In genomic region chr4:119788334-119789266, GRCh38 we compare ENCODE assay signal across 20 cellular contexts.
DNase-seq lines count a peak whose midpoint lies in the region; ATAC-seq and TF ChIP-seq lines count a peak whose summit lies in the region.
"Had no signal": no experiment of that assay in that cellular context is flagged by ENCODE, and none has a peak within 500 bp of the region (broad histone marks: within the 10 kb centered on the region; RNA-seq: fewer than 3 reads in every experiment).

No MANE protein-coding gene starts in this region.

- no peak overlapping the region for H2BK120ac ChIP-seq in neuronal stem cell (ENCODE audit: low read depth, low read length)

- H2BK15ac ChIP-seq in neuronal stem cell (ENCODE audit: low read length), result no peak overlapping the region

- H3K27ac ChIP-seq in fibroblast of lung (ENCODE audit: insufficient read depth, low read length), result no peak overlapping the region
- H3K27ac ChIP-seq in neuronal stem cell (replicated peaks; ENCODE audit: low read length), result no peak overlapping the region
- no peak overlapping the region for H3K27ac ChIP-seq in caudate nucleus (ENCODE audit: low read depth, low read length)
- H3K27ac ChIP-seq: Peyer's patch had no signal

- no peak overlapping the region for H2BK12ac ChIP-seq in neuronal stem cell (ENCODE audit: low read length)

- peak overlapping the region; percentile 37 for H2AFZ ChIP-seq in fibroblast of lung (ENCODE audit: low read length)
- H2AFZ ChIP-seq in neuronal stem cell (ENCODE audit: low read length), result peak overlapping the region; percentile 39

- no peak overlapping the region for H2AK5ac ChIP-seq in neuronal stem cell (ENCODE audit: low read depth, low read length)

- H3K27ac Mint-ChIP-seq in activated naive CD8-positive, alpha-beta T cell treated with anti-CD3 and anti-CD28 coated beads, Interleukin-2, amount 50 U/mL, for 24 hours, result no peak overlapping the region
- H3K27ac Mint-ChIP-seq: CD4-positive, alpha-beta T cell had no signal

- peaks cover 12% of the 10 kb centered on the region for H3K9me3 ChIP-seq in NT2/D1 (ENCODE audit: insufficient read depth, low read length)
- H3K9me3 ChIP-seq in fibroblast of lung (ENCODE audit: control insufficient read depth, insufficient read depth, low read depth, low read length), result no peaks in the 10 kb centered on the region
- peaks cover under 1 to 2% of the 10 kb centered on the region in 2 donors for H3K9me3 ChIP-seq in neuronal stem cell (replicated peaks in 1 of 2; ENCODE audit: control insufficient read depth in 2 of 2, insufficient read depth in 1 of 2, low read depth in 1 of 2, low read length in 2 of 2)
- H3K9me3 ChIP-seq: Caco-2, Peyer's patch had no signal

- H4K8ac ChIP-seq in neuronal stem cell (ENCODE audit: low read depth, low read length), result no peak overlapping the region

- no peaks in the 10 kb centered on the region for H3K4me1 ChIP-seq in NT2/D1 (ENCODE audit: insufficient read depth, insufficient read length)
- no peaks in the 10 kb centered on the region for H3K4me1 ChIP-seq in fibroblast of lung (ENCODE audit: control insufficient read depth, extremely low read depth, insufficient read depth, low read length)
- peaks cover 0 to 6% of the 10 kb centered on the region in 2 donors for H3K4me1 ChIP-seq in neuronal stem cell (ENCODE audit: control insufficient read depth in 2 of 2, insufficient read depth in 1 of 2, low read depth in 1 of 2, low read length in 2 of 2)
- H3K4me1 ChIP-seq: Caco-2, Peyer's patch had no signal

- no peak overlapping the region for H3K23ac ChIP-seq in neuronal stem cell (ENCODE audit: low read depth, low read length, poor library complexity)

- H3K9ac ChIP-seq in NT2/D1 (ENCODE audit: insufficient read length, low read depth) (no peak overlapping the region), fibroblast of lung (ENCODE audit: insufficient read depth, low read length) (no peak overlapping the region), neuronal stem cell (ENCODE audit: low read depth, low read length, poor library complexity) (no peak overlapping the region)

- H3K79me1 ChIP-seq in neuronal stem cell (ENCODE audit: low read depth, low read length), result no peaks in the 10 kb centered on the region

- no peaks in the 10 kb centered on the region for H3K79me2 ChIP-seq in fibroblast of lung (ENCODE audit: control insufficient read depth, insufficient read depth, low read length)

- H3K27me3 Mint-ChIP-seq in activated naive CD8-positive, alpha-beta T cell treated with anti-CD3 and anti-CD28 coated beads, Interleukin-2, amount 50 U/mL, for 24 hours, result no peaks in the 10 kb centered on the region

- H3K18ac ChIP-seq in neuronal stem cell (ENCODE audit: low read length), result no peak overlapping the region

- no peaks in the 10 kb centered on the region for H3K9me3 Mint-ChIP-seq in activated naive CD8-positive, alpha-beta T cell treated with anti-CD3 and anti-CD28 coated beads, Interleukin-2, amount 50 U/mL, for 24 hours
- H3K9me3 Mint-ChIP-seq: CD4-positive, alpha-beta T cell had no signal

- no peaks in the 10 kb centered on the region for H3K27me3 ChIP-seq in NT2/D1 (ENCODE audit: insufficient read depth, insufficient read length)
- no peaks in the 10 kb centered on the region for H3K27me3 ChIP-seq in fibroblast of lung (ENCODE audit: control insufficient read depth, insufficient read depth, low read length)
- no peaks in the 10 kb centered on the region for H3K27me3 ChIP-seq in neuronal stem cell (ENCODE audit: control insufficient read depth in 3 of 3, insufficient read depth in 3 of 3, low read depth in 1 of 3, low read length in 3 of 3)
- H3K27me3 ChIP-seq: Peyer's patch had no signal

- ATAC-seq in HG02798 (IDR thresholded peaks at IDR 0.05; ENCODE audit: poor library complexity, unreplicated experiment), result peak; percentile 27
- ATAC-seq in activated naive CD8-positive, alpha-beta T cell treated with anti-CD3 and anti-CD28 coated beads, Interleukin-2, amount 50 U/mL, for 24 hours, result no peak
- ATAC-seq: HCT116, Right ventricle myocardium inferior had no signal

- H3K36me3 ChIP-seq in NT2/D1 (ENCODE audit: insufficient read depth, insufficient read length, low read length), result no peaks in the 10 kb centered on the region
- no peaks in the 10 kb centered on the region for H3K36me3 ChIP-seq in fibroblast of lung (ENCODE audit: control insufficient read depth, insufficient read depth, low read length)
- H3K36me3 ChIP-seq in neuronal stem cell (replicated peaks in 1 of 2; ENCODE audit: control insufficient read depth in 2 of 2, insufficient read depth in 2 of 2, low read length in 2 of 2), result no peaks in the 10 kb centered on the region
- H3K36me3 ChIP-seq: Peyer's patch had no signal

- H3K4me3 Mint-ChIP-seq in activated naive CD8-positive, alpha-beta T cell treated with anti-CD3 and anti-CD28 coated beads, Interleukin-2, amount 50 U/mL, for 24 hours, result no peak overlapping the region
- H3K4me3 Mint-ChIP-seq: CD4-positive, alpha-beta T cell had no signal

- no peak overlapping the region for H4K91ac ChIP-seq in neuronal stem cell (ENCODE audit: low read depth, low read length, poor library complexity)

- no peaks in the 10 kb centered on the region for H4K20me1 ChIP-seq in fibroblast of lung (ENCODE audit: control insufficient read depth, extremely low read depth, insufficient read depth, low read length)

- H3K4me3 ChIP-seq in NT2/D1 (ENCODE audit: insufficient read length, low read depth) (no peak overlapping the region), fibroblast of lung (replicated peaks in 1 of 4; ENCODE audit: control extremely low read depth in 1 of 4, insufficient read depth in 1 of 4, low read depth in 3 of 4, low read length in 4 of 4) (no peak overlapping the region), neuronal stem cell (ENCODE audit: low read length in 2 of 2) (no peak overlapping the region)
- H3K4me3 ChIP-seq: Peyer's patch had no signal

- no peak overlapping the region for H3K4ac ChIP-seq in neuronal stem cell (ENCODE audit: low read length)

- H3K4me1 Mint-ChIP-seq in activated naive CD8-positive, alpha-beta T cell treated with anti-CD3 and anti-CD28 coated beads, Interleukin-2, amount 50 U/mL, for 24 hours, result no peaks in the 10 kb centered on the region

- H3K4me2 ChIP-seq in fibroblast of lung (ENCODE audit: extremely low read depth, insufficient read depth, low read length), result no peak overlapping the region
- no peak overlapping the region for H3K4me2 ChIP-seq in neuronal stem cell (ENCODE audit: insufficient read depth, low read length, poor library complexity, severe bottlenecking)

- no peak overlapping the region for H2BK5ac ChIP-seq in neuronal stem cell (ENCODE audit: low read length)

- DNase-seq in NT2/D1 (ENCODE audit: low read depth, low spot score) (peak; percentile 23), fibroblast of lung (ENCODE audit: low read depth in 2 of 2) (no peak), neuronal stem cell (ENCODE audit: low spot score) (no peak), NCI-H1436 treated with DMSO at 0.1 percent for 48 hours (lab: John Stamatoyannopoulos, UW) (no peak), caudate nucleus (lab: John Stamatoyannopoulos, UW) (no peak)
- no peak for DNase-seq in activated naive CD8-positive, alpha-beta T cell treated with anti-CD3 and anti-CD28 coated beads, Interleukin-2, amount 50 U/mL, for 24 hours
- DNase-seq: Caco-2; CD4-positive, alpha-beta T cell; DMS153; GF-D8; KBM-7; MV-4-11; NCI-H187; NCI-H2107; NCI-H510A; NCI-H774; Peyer's patch had no signal

- H3K36me3 Mint-ChIP-seq in activated naive CD8-positive, alpha-beta T cell treated with anti-CD3 and anti-CD28 coated beads, Interleukin-2, amount 50 U/mL, for 24 hours (ENCODE audit: low read depth), result no peaks in the 10 kb centered on the region

- WGBS in neuronal stem cell (ENCODE audit: extremely low coverage in 2 of 2, insufficient read length in 2 of 2, insufficient replicate concordance in 1 of 2), 2 donors, result no CpG with 5 or more reads among the region's 1 CpG

- H3K14ac ChIP-seq in neuronal stem cell (ENCODE audit: low read length), result no peak overlapping the region

- no peak for TF ChIP-seq CTCF in fibroblast of lung (conservative IDR thresholded peaks at IDR 0.05 in 1 of 2, IDR thresholded peaks at IDR 0.05 in 1 of 2; ENCODE audit: low read depth in 1 of 2, low read length in 2 of 2)
